Comparison of ENCODE assay signal across 24 cellular contexts in the genomic region with DNA sequence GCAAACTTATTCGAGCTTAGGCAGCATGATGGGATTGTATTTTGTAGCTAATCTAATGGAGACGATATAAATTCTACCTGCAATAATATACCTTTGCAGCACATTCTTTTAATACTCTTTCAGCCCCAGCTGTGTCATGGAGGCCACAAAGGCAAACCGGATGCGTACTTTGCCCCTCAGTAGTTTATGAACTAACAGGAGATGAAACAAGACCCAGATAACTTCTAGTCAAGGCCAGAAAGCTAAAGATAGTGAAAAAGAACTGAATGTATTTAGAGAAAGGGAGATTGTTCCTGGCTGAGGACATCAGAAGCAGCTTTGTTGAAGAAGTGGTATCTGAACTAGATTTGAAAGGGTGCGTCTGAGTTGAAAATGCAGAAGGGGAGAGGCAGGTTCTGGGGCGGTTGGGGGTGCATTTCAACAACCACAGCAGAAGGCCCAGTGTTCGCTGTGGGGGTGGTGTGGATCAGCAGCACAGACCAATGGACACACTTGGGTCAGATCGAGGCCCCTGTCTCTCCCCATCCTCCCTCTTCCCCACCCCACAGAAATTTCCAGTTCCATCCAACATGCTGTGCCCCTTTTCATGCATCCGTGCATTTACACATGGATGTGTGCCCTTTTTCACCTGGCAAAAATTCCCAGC. TPM values are rescaled to one million over a fixed set of nuclear protein-coding genes. Genes with fewer than 3 reads are reported as not detected.
DNase-seq lines count a peak whose midpoint lies in the region; ATAC-seq, FAIRE-seq and TF ChIP-seq lines count a peak whose summit lies in the region.
"Had no signal": no experiment of that assay in that cellular context is flagged by ENCODE, and none has a peak within 500 bp of the region (broad histone marks: within the 10 kb centered on the region; RNA-seq: fewer than 3 reads in every experiment).

No MANE protein-coding gene starts in this region.

- DNase-seq in activated T-cell treated with anti-CD3 and anti-CD28 coated beads, Interleukin-2, amount 50 U/mL, for 24 hours, result no peak
- no peak for DNase-seq in activated T-cell treated with anti-CD3 and anti-CD28 coated beads, Interleukin-2, amount 50 U/mL, for 1 hour
- peak in 1 of 3 donors; percentile 76 for DNase-seq in Peyer's patch
- no peak for DNase-seq in dorsolateral prefrontal cortex
- peak; percentile 90 for DNase-seq in small intestine
- DNase-seq in adrenal gland, result no peak
- DNase-seq in OCI-M2 (lab: John Stamatoyannopoulos, UW; ENCODE audit: unreplicated experiment), result no peak
- no peak for DNase-seq in lower lobe of right lung
- DNase-seq: activated CD4-positive, alpha-beta T cell treated with anti-CD3 and anti-CD28 coated beads, Interleukin-2, amount 50 U/mL, for 4 hours; cortex of kidney; left ventricle myocardium inferior; NCI-H2171; NCI-H774; PC-9; stimulated activated CD4-positive, alpha-beta T cell treated with anti-CD3 and anti-CD28 coated beads, Interleukin-15, amount 100 ng/mL, for 24 hours; stomach had no signal

- H3K36me3 ChIP-seq in Peyer's patch (peaks cover 0 to 7% (median 0%) of the 10 kb centered on the region in 3 donors), small intestine (ENCODE audit: control insufficient read depth in 2 of 2, insufficient read depth in 2 of 2, low read length in 2 of 2) (no peaks in the 10 kb centered on the region), adrenal gland (replicated peaks in 1 of 2) (peaks cover 0 to 7% of the 10 kb centered on the region in 2 donors), lower lobe of right lung (peaks cover 10% of the 10 kb centered on the region)
- H3K36me3 ChIP-seq: prostate gland, vagina had no signal

- TF ChIP-seq CTCF in Peyer's patch (IDR thresholded peaks at IDR 0.05) (peak in 1 of 6 experiments; percentile 1), dorsolateral prefrontal cortex (IDR thresholded peaks at IDR 0.05 in 54 of 56, conservative IDR thresholded peaks at IDR 0.05 in 2 of 56; ENCODE audit: low read depth in 1 of 56, partially characterized antibody in 56 of 56) (no peak), adrenal gland (IDR thresholded peaks at IDR 0.05) (no peak), lower lobe of right lung (IDR thresholded peaks at IDR 0.05) (no peak)

- H3K4me1 Mint-ChIP-seq in activated T-cell treated with anti-CD3 and anti-CD28 coated beads, Interleukin-2, amount 50 U/mL, for 24 hours (ENCODE audit: low read depth), result peaks cover 47% of the 10 kb centered on the region

- no peaks in the 10 kb centered on the region for H3K27me3 Mint-ChIP-seq in activated T-cell treated with anti-CD3 and anti-CD28 coated beads, Interleukin-2, amount 50 U/mL, for 24 hours

- FAIRE-seq in small intestine (lab: Jason Lieb, UNC), result no peak
- FAIRE-seq: A549, GM19239 had no signal

- ATAC-seq in lower lobe of right lung, result no peak
- ATAC-seq: A549, esophagus mucosa, SK-N-SH treated with all-trans-retinoic acid at 6 μM for 48 hours had no signal

- H3K27me3 ChIP-seq in Peyer's patch (no peaks in the 10 kb centered on the region), dorsolateral prefrontal cortex (no peaks in the 10 kb centered on the region), small intestine (ENCODE audit: control insufficient read depth in 2 of 2, insufficient read depth in 2 of 2, low read length in 2 of 2) (no peaks in the 10 kb centered on the region), adrenal gland (no peaks in the 10 kb centered on the region), lower lobe of right lung (ENCODE audit: low read depth) (no peaks in the 10 kb centered on the region)
- H3K27me3 ChIP-seq: stomach, vagina had no signal

- H3K27ac ChIP-seq in Peyer's patch, result peak overlapping the region in 3 of 4 donors; percentile 82 to 93 (median 93)
- H3K27ac ChIP-seq in dorsolateral prefrontal cortex, result peak overlapping the region in 44 of 59 donors; percentile 6 to 100 (median 98)
- peak overlapping the region; percentile 52 to 63 for H3K27ac ChIP-seq in small intestine (ENCODE audit: low read depth in 1 of 2, low read length in 1 of 2)
- peak overlapping the region in 1 of 5 donors; percentile 1 for H3K27ac ChIP-seq in adrenal gland
- H3K27ac ChIP-seq in lower lobe of right lung, result no peak overlapping the region
- H3K27ac ChIP-seq: PC-9, prostate gland, vagina had no signal

- WGBS in small intestine, 3 donors, result 22 to 67% (median 35%) methylated on average over 9 of the region's 9 CpGs
- WGBS in adrenal gland, 4 donors, result 71 to 79% (median 75%) methylated on average over 9 of the region's 9 CpGs

- H3K9me3 ChIP-seq in Peyer's patch, result no peaks in the 10 kb centered on the region
- no peaks in the 10 kb centered on the region for H3K9me3 ChIP-seq in small intestine (ENCODE audit: control insufficient read depth, low read depth)
- no peaks in the 10 kb centered on the region for H3K9me3 ChIP-seq in adrenal gland (replicated peaks in 1 of 3)
- H3K9me3 ChIP-seq in lower lobe of right lung, result no peaks in the 10 kb centered on the region
- H3K9me3 ChIP-seq: A549, HAP-1, left ventricle myocardium inferior, prostate gland, stomach, vagina had no signal

- peak overlapping the region; percentile 94 for H3K27ac Mint-ChIP-seq in activated T-cell treated with anti-CD3 and anti-CD28 coated beads, Interleukin-2, amount 50 U/mL, for 24 hours

- H3K4me3 Mint-ChIP-seq in activated T-cell treated with anti-CD3 and anti-CD28 coated beads, Interleukin-2, amount 50 U/mL, for 24 hours, result peak overlapping the region; percentile 91
- H3K4me3 Mint-ChIP-seq: CD14-positive monocyte had no signal

- intact Hi-C loops in dorsolateral prefrontal cortex (cut with DNase I) (loop anchor here in 1 of 2 donors (5.0 kb wide), 1 partner anchor 196 kb away; no protein-coding TSS in a partner anchor), adrenal gland (cut with DNase I) (loop anchor here in 1 of 2 donors (10.0 kb wide), 1 partner anchor 193 kb away; no protein-coding TSS in a partner anchor), lower lobe of right lung (cut with DNase I) (no loop called here)

- no peaks in the 10 kb centered on the region for H3K9me3 Mint-ChIP-seq in activated T-cell treated with anti-CD3 and anti-CD28 coated beads, Interleukin-2, amount 50 U/mL, for 24 hours
- H3K9me3 Mint-ChIP-seq: CD14-positive monocyte had no signal

- TF ChIP-seq POLR2A in Peyer's patch (IDR thresholded peaks at IDR 0.05), result no peak
- no peak for TF ChIP-seq POLR2A in adrenal gland (IDR thresholded peaks at IDR 0.05)

- peaks cover 51% of the 10 kb centered on the region for H3K36me3 Mint-ChIP-seq in activated T-cell treated with anti-CD3 and anti-CD28 coated beads, Interleukin-2, amount 50 U/mL, for 24 hours (ENCODE audit: low read depth)

- peaks cover 0 to 35% (median 9%) of the 10 kb centered on the region in 4 donors for H3K4me1 ChIP-seq in Peyer's patch
- peaks cover 5 to 7% of the 10 kb centered on the region in 2 donors for H3K4me1 ChIP-seq in small intestine (ENCODE audit: control insufficient read depth in 2 of 2, insufficient read depth in 1 of 2, low read depth in 1 of 2, low read length in 1 of 2)
- H3K4me1 ChIP-seq in adrenal gland (replicated peaks in 1 of 2), result peaks cover 6 to 32% of the 10 kb centered on the region in 2 donors
- peaks cover 40% of the 10 kb centered on the region for H3K4me1 ChIP-seq in lower lobe of right lung

- H3K4me3 ChIP-seq in Peyer's patch, result no peak overlapping the region
- H3K4me3 ChIP-seq in dorsolateral prefrontal cortex, result peak overlapping the region in 2 of 59 donors; percentile 81 to 89
- H3K4me3 ChIP-seq in small intestine (ENCODE audit: low read depth in 1 of 2, low read length in 2 of 2), result no peak overlapping the region
- no peak overlapping the region for H3K4me3 ChIP-seq in adrenal gland
- no peak overlapping the region for H3K4me3 ChIP-seq in lower lobe of right lung
- H3K4me3 ChIP-seq: A549, HAP-1, prostate gland, vagina had no signal

RNA-seq across cellular contexts. Expression of gene ZNF839, which starts 2.0 kb away (rescaled TPM):
- total RNA-seq in Peyer's patch (10 to 100 TPM; 11.9 to 42.1 (median 27.2) TPM), dorsolateral prefrontal cortex (10 to 100 TPM in 117 of 120 experiments, 1 to 10 TPM in 3; 8.5 to 20.6 (median 14.9) TPM), adrenal gland (10 to 100 TPM in 6 of 8 donors, 1 to 10 TPM in 2; 7.4 to 23.1 (median 14.1) TPM), lower lobe of right lung (8.5 TPM)
- polyA plus RNA-seq in small intestine (10 to 100 TPM in 1 of 3 donors, 1 to 10 TPM in 2; 7.8 to 21.7 (median 8.8) TPM), adrenal gland (10 to 100 TPM in 2 of 3 donors, 1 to 10 TPM in 1; 7.8 to 28.2 (median 27.6) TPM)

RNA-seq across cellular contexts. Expression of gene MOK, which starts 16.6 kb away (rescaled TPM):
- total RNA-seq in Peyer's patch, result 10 to 100 TPM in 2 of 4 donors, 1 to 10 TPM in 2; 4.6 to 30.5 (median 14.6) TPM
- total RNA-seq in dorsolateral prefrontal cortex, result 10 to 100 TPM; 28.4 to 88.6 (median 50.3) TPM
- polyA plus RNA-seq in small intestine, result 1 to 10 TPM; 2.9 to 6.4 (median 3.0) TPM
- total RNA-seq in adrenal gland, result 10 to 100 TPM; 10.1 to 33.1 (median 16.4) TPM
- polyA plus RNA-seq in adrenal gland, result 10 to 100 TPM; 15.4 to 54.4 (median 38.5) TPM
- total RNA-seq in lower lobe of right lung, result 15.8 TPM

RNA-seq across cellular contexts. Expression of gene CINP, which starts 41.1 kb away (rescaled TPM):
- 10 to 100 TPM in 3 of 4 donors, 1 to 10 TPM in 1; 5.8 to 29.9 (median 24.8) TPM for total RNA-seq in Peyer's patch
- 10 to 100 TPM; 31.4 to 69.6 (median 51.2) TPM for total RNA-seq in dorsolateral prefrontal cortex
- 10 to 100 TPM; 30.9 to 39.7 (median 37.4) TPM for polyA plus RNA-seq in small intestine
- total RNA-seq in adrenal gland, result 10 to 100 TPM; 38.3 to 76.0 (median 41.5) TPM
- polyA plus RNA-seq in adrenal gland, result 10 to 100 TPM; 39.2 to 92.6 (median 86.6) TPM
- 34.3 TPM for total RNA-seq in lower lobe of right lung

RNA-seq across cellular contexts. Expression of gene TECPR2, which starts 41.2 kb away (rescaled TPM):
- total RNA-seq in Peyer's patch, result 10 to 100 TPM; 21.5 to 45.3 (median 22.4) TPM
- 100 to 1,000 TPM in 7 of 120 experiments, 10 to 100 TPM in 113; 54.3 to 129 (median 78.9) TPM for total RNA-seq in dorsolateral prefrontal cortex
- polyA plus RNA-seq in small intestine, result 1 to 10 TPM; 3.2 to 7.7 (median 7.4) TPM
- total RNA-seq in adrenal gland, result 10 to 100 TPM; 12.0 to 74.3 (median 27.4) TPM
- 10 to 100 TPM in 1 of 3 donors, 1 to 10 TPM in 2; 5.1 to 12.1 (median 8.3) TPM for polyA plus RNA-seq in adrenal gland
- 23.2 TPM for total RNA-seq in lower lobe of right lung
